Comparison of ENCODE assay signal across 9 cellular contexts in genomic region chr19:17829855-17830566, GRCh38. TPM values are rescaled to one million over a fixed set of nuclear protein-coding genes. Genes with fewer than 3 reads are reported as not detected.
DNase-seq lines count a peak whose midpoint lies in the region; ATAC-seq and TF ChIP-seq lines count a peak whose summit lies in the region.
"Had no signal": no experiment of that assay in that cellular context is flagged by ENCODE, and none has a peak within 500 bp of the region (broad histone marks: within the 10 kb centered on the region; RNA-seq: fewer than 3 reads in every experiment).

No MANE protein-coding gene starts in this region.

- no peaks in the 10 kb centered on the region for H3K27me3 ChIP-seq in HCT116 (ENCODE audit: insufficient read depth, low read length)

- H3K4me2 ChIP-seq in HCT116 (ENCODE audit: low read length): peak overlapping the region; percentile 95

- H3K4me3 ChIP-seq in HCT116 (replicated peaks in 1 of 2; ENCODE audit: low read depth in 1 of 2, low read length in 2 of 2) (peak overlapping the region; percentile 52 to 68), fibroblast of pulmonary artery (replicated peaks; ENCODE audit: low read depth, low read length) (peak overlapping the region; percentile 5)
- H3K4me3 ChIP-seq: adrenal gland had no signal

- H2AFZ ChIP-seq in HCT116 (ENCODE audit: low read depth, low read length, poor library complexity, severe bottlenecking): peak overlapping the region; percentile 23

- CTCF ChIA-PET in HCT116 (lab: Charles Lee): interaction anchor here (0.6 to 1.4 kb wide), 8 partner anchors 10 to 389 kb away, joined by 3 to 17 read pairs (median 4); partner anchors contain the start of gene RPL18A

- peak; percentile 72 for DNase-seq in HCT116 (ENCODE audit: low read depth, low spot score)
- DNase-seq in NCI-H748 treated with DMSO at 0.1 percent for 48 hours (lab: John Stamatoyannopoulos, UW): peak; percentile 27
- peak; percentile 29 for DNase-seq in fibroblast of pulmonary artery (ENCODE audit: low read depth)
- peak; percentile 68 for DNase-seq in sciatic nerve (ENCODE audit: low spot score)

- POLR2A ChIA-PET in HCT116 (lab: Charles Lee): interaction anchor here (0.6 to 2.4 kb wide), 10 partner anchors 12 to 177 kb away, joined by 3 to 37 read pairs (median 5); partner anchors contain the start of genes B3GNT3 and RPL18A

- no peaks in the 10 kb centered on the region for H3K9me2 ChIP-seq in HCT116 (ENCODE audit: insufficient read depth)

- no peak for TF ChIP-seq POLR2A in HCT116 (IDR thresholded peaks at IDR 0.05; ENCODE audit: borderline replicate concordance, extremely low read depth, insufficient read depth, insufficient read length)

- no peaks in the 10 kb centered on the region for H4K20me1 ChIP-seq in HCT116 (ENCODE audit: insufficient read depth)

- TSS peak; percentile 47 for BruUV-seq in HCT116 (replicated peaks; lab: Mats Ljungman, UMichigan)

- no peaks in the 10 kb centered on the region for H3K9me3 ChIP-seq in HCT116 (ENCODE audit: control insufficient read depth in 1 of 2, insufficient read depth in 1 of 2, low read depth in 1 of 2, low read length in 2 of 2)
- H3K9me3 ChIP-seq: adrenal gland had no signal

- H3K79me2 ChIP-seq in HCT116 (ENCODE audit: insufficient read depth, low read length): no peaks in the 10 kb centered on the region

- H3K27ac ChIP-seq in HCT116 (ENCODE audit: low read depth, low read length): peak overlapping the region; percentile 97
- H3K27ac ChIP-seq: adrenal gland had no signal

- intact Hi-C loops in HCT116 (cut with micrococcal nuclease) (no loop called here), sciatic nerve (cut with DNase I) (no loop called here)

- ATAC-seq in HCT116 (peak; percentile 79), sciatic nerve (peak; percentile 49), HG02642 (IDR thresholded peaks at IDR 0.05; ENCODE audit: poor library complexity, unreplicated experiment) (no peak), GM18502 (IDR thresholded peaks at IDR 0.05; ENCODE audit: poor library complexity, unreplicated experiment) (no peak), GM21528 (IDR thresholded peaks at IDR 0.05; ENCODE audit: low FRiP score, unreplicated experiment) (no peak), GM21390 (IDR thresholded peaks at IDR 0.05; ENCODE audit: unreplicated experiment) (no peak)

- RAD21 ChIA-PET in HCT116 (lab: Charles Lee; ENCODE audit: low non-redundant PET in 1 of 2, low total read pairs in 2 of 2, uncharacterized antibody in 2 of 2, unreplicated experiment in 2 of 2): interaction anchor here (0.6 to 1.0 kb wide), 3 partner anchors 13 to 28 kb away, joined by 3 to 4 read pairs (median 3); no protein-coding TSS in a partner anchor

- H3K4me1 ChIP-seq in HCT116 (ENCODE audit: control insufficient read depth in 1 of 2, insufficient read depth in 2 of 2, low read length in 2 of 2): peaks cover 12 to 26% of the 10 kb centered on the region in 2 experiments
- H3K4me1 ChIP-seq: adrenal gland had no signal

- no peaks in the 10 kb centered on the region for H3K36me3 ChIP-seq in HCT116 (ENCODE audit: control insufficient read depth in 1 of 2, insufficient read depth in 2 of 2, low read length in 2 of 2)

- TF ChIP-seq RAD21 in HCT116 (IDR thresholded peaks at IDR 0.05; ENCODE audit: low read depth): no peak

- peak overlapping the region; percentile 71 for H3K9ac ChIP-seq in HCT116 (ENCODE audit: low read length)

- TF ChIP-seq CTCF in HCT116 (IDR thresholded peaks at IDR 0.05 in 2 of 3, conservative IDR thresholded peaks at IDR 0.05 in 1 of 3; ENCODE audit: borderline replicate concordance in 1 of 3, insufficient read depth in 1 of 3, low read depth in 2 of 3, low read length in 2 of 3) (0 out of 6 replicates have a peak, but pooled peaks of 1 of the 3 experiments have one; percentile 16), fibroblast of pulmonary artery (IDR thresholded peaks at IDR 0.05; ENCODE audit: low read length, missing control alignments) (no peak)

TF ChIP-seq in HCT116, 20 proteins besides CTCF, POLR2A, EP300 and RAD21:
- no peak for TF ChIP-seq EZH2 (IDR thresholded peaks at IDR 0.05)
- TF ChIP-seq, protein P1, sequence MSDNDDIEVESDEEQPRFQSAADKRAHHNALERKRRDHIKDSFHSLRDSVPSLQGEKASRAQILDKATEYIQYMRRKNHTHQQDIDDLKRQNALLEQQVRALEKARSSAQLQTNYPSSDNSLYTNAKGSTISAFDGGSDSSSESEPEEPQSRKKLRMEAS (IDR thresholded peaks at IDR 0.05): peak; percentile 54; the same call in 1 of the 2 replicates
- TF ChIP-seq TCF7L2 (IDR thresholded peaks at IDR 0.05; ENCODE audit: borderline replicate concordance, extremely low read depth, insufficient read depth, insufficient read length): peak; percentile 15
- peak; percentile 52 for TF ChIP-seq POLR2AphosphoS5 (IDR thresholded peaks at IDR 0.05; ENCODE audit: low read depth, low read length)
- TF ChIP-seq ZNF274 (IDR thresholded peaks at IDR 0.05; ENCODE audit: low read depth, low read length): no peak

RNA-seq across cellular contexts. Expression of gene INSL3, which starts 8.7 kb away (rescaled TPM):
- total RNA-seq in HCT116 (2021; ENCODE audit: unreplicated experiment) (0.96 TPM), sciatic nerve (not detected)
- 0.98 and 1.7 TPM in 2 replicates for polyA plus RNA-seq in HCT116 (2012)

RNA-seq across cellular contexts. Expression of gene JAK3, which starts 17.8 kb away (rescaled TPM):
- 5.7 TPM for total RNA-seq in HCT116 (2021; ENCODE audit: unreplicated experiment)
- polyA plus RNA-seq in HCT116 (2012): 3.7 and 3.8 TPM in 2 replicates
- total RNA-seq in sciatic nerve: 18.4 TPM

RNA-seq across cellular contexts. Expression of gene RPL18A, which starts 29.7 kb away (rescaled TPM):
- total RNA-seq in HCT116 (2021; ENCODE audit: unreplicated experiment): 3,525 TPM
- polyA plus RNA-seq in HCT116 (2012): 5,441 and 5,557 TPM in 2 replicates
- 1,112 TPM for total RNA-seq in sciatic nerve

RNA-seq across cellular contexts. Expression of gene B3GNT3, which starts 35.1 kb away (rescaled TPM):
- total RNA-seq in HCT116 (2021; ENCODE audit: unreplicated experiment) (22.2 TPM), sciatic nerve (0.58 TPM)
- polyA plus RNA-seq in HCT116 (2012): 30.3 and 34.5 TPM in 2 replicates

RNA-seq across cellular contexts. Expression of gene SLC5A5, which starts 41.7 kb away (rescaled TPM):
- total RNA-seq in HCT116 (2021; ENCODE audit: unreplicated experiment) (0.59 TPM), sciatic nerve (not detected)
- polyA plus RNA-seq in HCT116 (2012): 0.32 and 0.34 TPM in 2 replicates
- total RNA-seq: adrenal gland had no signal

Comparison
In these comparisons a context has a peak if more than half of its experiments do, and no peak if none do; other contexts are left out.
1. ATAC-seq: peak in HCT116 (single experiment) and sciatic nerve (single experiment); none in HG02642 (single experiment), GM18502 (single experiment), GM21528 (single experiment) and GM21390 (single experiment).
2. Peak in every context shown above with its lines, with median percentiles within 50 percentile points of each other: DNase-seq.